In genomic region chr2:47064076-47064475, GRCh38 we compare ENCODE assay signal across 2 cellular contexts.
TF ChIP-seq lines count a peak whose summit lies in the region.

No MANE protein-coding gene starts in this region.

TF ChIP-seq in IMR-90, 13 proteins besides CTCF, POLR2A, EP300 and RAD21:
- TF ChIP-seq RFX5 (IDR thresholded peaks at IDR 0.05; ENCODE audit: low read depth, low read length), result no peak
- TF ChIP-seq SMC3 (IDR thresholded peaks at IDR 0.05; ENCODE audit: low read depth, low read length), result no peak
- no peak for TF ChIP-seq RCOR1 (IDR thresholded peaks at IDR 0.05; ENCODE audit: insufficient replicate concordance, low read length)
- no peak for TF ChIP-seq USF2 (IDR thresholded peaks at IDR 0.05; ENCODE audit: low read depth, low read length)
- TF ChIP-seq MAZ (IDR thresholded peaks at IDR 0.05; ENCODE audit: borderline replicate concordance, low read depth, low read length), result no peak
- TF ChIP-seq NFE2L2 (IDR thresholded peaks at IDR 0.05; ENCODE audit: low read depth, low read length), result no peak

TF ChIP-seq in WTC11, 78 proteins besides CTCF, POLR2A, EP300 and RAD21:
- TF ChIP-seq GABPB1 (CRISPR knock-in tag; IDR thresholded peaks at IDR 0.05) (no peak), TP53 (CRISPR knock-in tag; IDR thresholded peaks at IDR 0.05) (no peak), TCF7 (CRISPR knock-in tag; IDR thresholded peaks at IDR 0.05; ENCODE audit: low read depth) (no peak), ZNF138 (CRISPR knock-in tag; conservative IDR thresholded peaks at IDR 0.05) (no peak), NR2C2 (CRISPR knock-in tag; IDR thresholded peaks at IDR 0.05) (no peak), TEAD1 (CRISPR knock-in tag; IDR thresholded peaks at IDR 0.05) (no peak), MLX (CRISPR knock-in tag; IDR thresholded peaks at IDR 0.05) (no peak), ZNF532 (CRISPR knock-in tag; IDR thresholded peaks at IDR 0.05; ENCODE audit: borderline replicate concordance) (no peak)
